ENCODE assay signal across 8 cellular contexts in the genomic region with DNA sequence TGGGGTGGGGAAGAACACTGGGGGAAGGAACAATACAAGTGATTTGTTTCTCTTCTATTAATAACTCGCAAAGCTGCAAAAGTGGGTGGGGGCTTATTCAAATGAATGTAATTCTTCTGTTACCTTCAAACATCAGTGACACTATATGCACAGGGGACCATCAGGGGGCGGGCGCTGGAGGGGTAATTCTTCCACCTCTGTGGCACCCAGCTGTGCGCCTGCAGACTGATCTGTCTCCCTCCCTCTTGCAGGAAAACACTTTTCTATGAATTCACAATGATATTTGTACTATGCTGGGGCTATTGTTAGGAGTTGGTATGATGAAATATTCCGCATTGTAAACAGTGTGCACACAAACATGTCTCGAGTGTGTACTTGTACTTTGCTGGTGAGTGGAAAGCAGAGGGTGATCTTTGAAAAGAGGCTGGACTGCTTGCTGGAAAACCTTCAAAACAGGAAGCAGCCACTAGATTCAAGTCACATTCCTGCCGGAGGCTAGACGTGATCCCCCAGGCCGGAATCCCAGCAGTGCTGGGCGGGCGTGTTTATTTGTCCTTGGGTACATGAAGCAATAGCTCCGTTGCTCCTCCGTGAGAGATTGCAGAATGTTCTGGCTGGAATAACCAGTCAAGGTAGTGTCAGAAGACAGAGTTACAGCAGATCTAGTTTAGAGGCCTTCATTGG. TPM values are rescaled to one million over a fixed set of nuclear protein-coding genes. Genes with fewer than 3 reads are reported as not detected.
DNase-seq lines count a peak whose midpoint lies in the region; ATAC-seq and TF ChIP-seq lines count a peak whose summit lies in the region.

No MANE protein-coding gene starts in this region.

- no peaks in the 10 kb centered on the region for H3K9me3 ChIP-seq in right cardiac atrium (ENCODE audit: control insufficient read depth, low read length)

- no peaks in the 10 kb centered on the region for H3K27me3 Mint-ChIP-seq in WTC11 (ENCODE audit: low read depth)

- peaks cover 60% of the 10 kb centered on the region for H3K4me1 Mint-ChIP-seq in WTC11

- H3K36me3 Mint-ChIP-seq in WTC11, result no peaks in the 10 kb centered on the region

- POLR2A ChIA-PET in WTC11 (lab: Charles Lee), result interaction anchor here (1.4 kb wide), 1 partner anchor 9 kb away, joined by 3 read pairs; no protein-coding TSS in a partner anchor

- CTCF ChIA-PET in WTC11 (lab: Charles Lee), result interaction anchor here (0.7 to 6.7 kb wide), 7 partner anchors 8 to 144 kb away, joined by 3 to 112 read pairs (median 3); no protein-coding TSS in a partner anchor

- H3K27ac ChIP-seq in right cardiac atrium (ENCODE audit: low read length) (peak overlapping the region; percentile 90), skin epidermis (peak overlapping the region in 16 of 21 experiments; percentile 10 to 74 (median 52))

- peak overlapping the region; percentile 95 for H3K27ac Mint-ChIP-seq in WTC11

- peak; percentile 80 for DNase-seq in H4 (ENCODE audit: low spot score)
- peak; percentile 57 for DNase-seq in WTC11 (ENCODE audit: low spot score)
- DNase-seq in right cardiac atrium, result peak; percentile 73 to 87 (median 79)
- no peak for DNase-seq in NCI-H2081 (lab: John Stamatoyannopoulos, UW)

- WGBS in right cardiac atrium, result 27% methylated on average over 13 of the region's 13 CpGs

- no peaks in the 10 kb centered on the region for H3K27me3 ChIP-seq in right cardiac atrium (ENCODE audit: control insufficient read depth, insufficient read depth)

- peaks cover 11% of the 10 kb centered on the region for H3K4me1 ChIP-seq in right cardiac atrium (ENCODE audit: control insufficient read depth, insufficient read depth, low read length)

- no peak for TF ChIP-seq CTCF in WTC11 (IDR thresholded peaks at IDR 0.05)

- intact Hi-C loops in right cardiac atrium (cut with DNase I), result no loop called here

- H3K4me3 Mint-ChIP-seq in WTC11, result no peak overlapping the region

- peak; percentile 46 for ATAC-seq in WTC11
- ATAC-seq in right cardiac atrium, result peak; percentile 79 to 85
- ATAC-seq in HG02678 (IDR thresholded peaks at IDR 0.05; ENCODE audit: unreplicated experiment), result no peak
- no peak for ATAC-seq in GM18519 (IDR thresholded peaks at IDR 0.05; ENCODE audit: low FRiP score, unreplicated experiment)
- ATAC-seq in HG02885 (IDR thresholded peaks at IDR 0.05; ENCODE audit: poor library complexity, unreplicated experiment), result no peak

- H3K4me3 ChIP-seq in right cardiac atrium (ENCODE audit: low read length) (no peak overlapping the region), skin epidermis (no peak overlapping the region)

- H3K9me3 Mint-ChIP-seq in WTC11, result no peaks in the 10 kb centered on the region

TF ChIP-seq in WTC11, 78 proteins besides CTCF, POLR2A, EP300 and RAD21:
- TF ChIP-seq GABPB1 (CRISPR knock-in tag; IDR thresholded peaks at IDR 0.05) (peak; percentile 88), USF2 (CRISPR knock-in tag; IDR thresholded peaks at IDR 0.05) (no peak)

RNA-seq across cellular contexts. Expression of gene BNIP3, which starts 15.8 kb away (rescaled TPM):
- 192 and 240 TPM in 2 replicates for total RNA-seq in H4 (2014; rRNA removed; shearing (Covaris generic))
- 113 to 203 TPM (median 189 TPM) in 3 replicates for total RNA-seq in WTC11 (2021)
- total RNA-seq in right cardiac atrium, result 100 to 1,000 TPM in 1 of 4 donors, 10 to 100 TPM in 3; 73.2 to 114 (median 92.2) TPM
- 64.8 TPM for polyA plus RNA-seq in right cardiac atrium

Comparison
In these comparisons a context has a peak if more than half of its experiments do, and no peak if none do; other contexts are left out.
1. DNase-seq: peak in H4 (single experiment), WTC11 (single experiment) and right cardiac atrium (3 of 3); none in NCI-H2081 (0 of 2).
2. ATAC-seq: peak in WTC11 (single experiment) and right cardiac atrium (2 of 2); none in HG02678 (single experiment), GM18519 (single experiment) and HG02885 (single experiment).